ENCODE assay signal across 14 cellular contexts in genomic region chr21:42865361-42866160, GRCh38. TPM values are rescaled to one million over a fixed set of nuclear protein-coding genes. Genes with fewer than 3 reads are reported as not detected.
DNase-seq lines count a peak whose midpoint lies in the region; ATAC-seq and TF ChIP-seq lines count a peak whose summit lies in the region.
"Had no signal": no experiment of that assay in that cellular context is flagged by ENCODE, and none has a peak within 500 bp of the region (broad histone marks: within the 10 kb centered on the region; RNA-seq: fewer than 3 reads in every experiment).

No MANE protein-coding gene starts in this region.

- TF ChIP-seq CTCF in fibroblast of villous mesenchyme (IDR thresholded peaks at IDR 0.05; ENCODE audit: insufficient read depth, low read depth, low read length) = no peak
- TF ChIP-seq CTCF in esophagus muscularis mucosa (IDR thresholded peaks at IDR 0.05) = no peak

- H3K18ac ChIP-seq in neuronal stem cell (ENCODE audit: low read length) = no peak overlapping the region

- H3K4me3 ChIP-seq in BLaER1 treated with 17β-estradiol and CSF1 and Interleukin-3, amounts not matched to agents 10 nM and 100 nM = peak overlapping the region in 4 of 10 experiments; percentile 22 to 40 (median 26); a peak in 3 of 20 replicates
- no peak overlapping the region for H3K4me3 ChIP-seq in fibroblast of villous mesenchyme (ENCODE audit: low read depth, low read length)
- no peak overlapping the region for H3K4me3 ChIP-seq in neuronal stem cell (ENCODE audit: low read length in 2 of 2)
- no peak overlapping the region for H3K4me3 ChIP-seq in esophagus muscularis mucosa
- H3K4me3 ChIP-seq: tibial artery had no signal

- DNase-seq in NCI-H2081 treated with DMSO at 0.1 percent for 48 hours (lab: John Stamatoyannopoulos, UW) (peak; percentile 10), fibroblast of villous mesenchyme (ENCODE audit: low read depth) (peak; percentile 19), neuronal stem cell (ENCODE audit: low spot score) (no peak), AG20443 (ENCODE audit: low spot score) (no peak), esophagus muscularis mucosa (ENCODE audit: extremely low spot score) (no peak)
- DNase-seq in activated CD8-positive, alpha-beta T cell treated with anti-CD3 and anti-CD28 coated beads, Interleukin-2, amount 10 ng/mL, durations not matched to agents 7 days and 5 days = no peak
- DNase-seq: activated B cell treated with CpG ODN at 0.5 μM for 24 hours; activated effector memory CD4-positive, alpha-beta T cell treated with anti-CD3 and anti-CD28 coated beads, Interleukin-2, amount 50 U/mL, for 16 hours; naive B cell; tibial artery had no signal

- H3K27me3 Mint-ChIP-seq in activated CD8-positive, alpha-beta T cell treated with anti-CD3 and anti-CD28 coated beads, Interleukin-2, amount 10 ng/mL, durations not matched to agents 7 days and 5 days (ENCODE audit: low read depth) = no peaks in the 10 kb centered on the region
- H3K27me3 Mint-ChIP-seq: activated B cell treated with CpG ODN at 0.5 μM for 24 hours, naive B cell had no signal

- H4K91ac ChIP-seq in neuronal stem cell (ENCODE audit: low read depth, low read length, poor library complexity) = no peak overlapping the region

- H3K27ac ChIP-seq in BLaER1 treated with 17β-estradiol and CSF1 and Interleukin-3, amounts not matched to agents 10 nM and 100 nM = peak overlapping the region in 8 of 11 experiments; percentile 36 to 66 (median 52); a peak in 15 of 22 replicates
- H3K27ac ChIP-seq in neuronal stem cell (replicated peaks; ENCODE audit: low read length) (no peak overlapping the region), esophagus muscularis mucosa (replicated peaks in 1 of 4) (no peak overlapping the region)
- H3K27ac ChIP-seq: C4-2B, tibial artery had no signal

- TF ChIP-seq EP300 in esophagus muscularis mucosa (IDR thresholded peaks at IDR 0.05) = no peak

- intact Hi-C loops in esophagus muscularis mucosa (cut with DNase I) = no loop called here

- no peak for ATAC-seq in activated CD8-positive, alpha-beta T cell treated with anti-CD3 and anti-CD28 coated beads, Interleukin-2, amount 10 ng/mL, durations not matched to agents 7 days and 5 days
- ATAC-seq in HG03097 (IDR thresholded peaks at IDR 0.05; ENCODE audit: low FRiP score, unreplicated experiment) = no peak

- peak overlapping the region; percentile 74 to 96 (median 85) for H3K4me2 ChIP-seq in BLaER1 treated with 17β-estradiol and CSF1 and Interleukin-3, amounts not matched to agents 10 nM and 100 nM
- H3K4me2 ChIP-seq in neuronal stem cell (ENCODE audit: insufficient read depth, low read length, poor library complexity, severe bottlenecking) = no peak overlapping the region

- peaks cover 51% of the 10 kb centered on the region for H3K36me3 Mint-ChIP-seq in activated CD8-positive, alpha-beta T cell treated with anti-CD3 and anti-CD28 coated beads, Interleukin-2, amount 10 ng/mL, durations not matched to agents 7 days and 5 days (ENCODE audit: low read depth)

- no peaks in the 10 kb centered on the region for H3K27me3 ChIP-seq in BLaER1 treated with 17β-estradiol and CSF1 and Interleukin-3, amounts not matched to agents 10 nM and 100 nM
- H3K27me3 ChIP-seq in neuronal stem cell (ENCODE audit: control insufficient read depth in 3 of 3, insufficient read depth in 3 of 3, low read depth in 1 of 3, low read length in 3 of 3) (no peaks in the 10 kb centered on the region), esophagus muscularis mucosa (no peaks in the 10 kb centered on the region)
- H3K27me3 ChIP-seq: tibial artery had no signal

- H3K9ac ChIP-seq in BLaER1 treated with 17β-estradiol and CSF1 and Interleukin-3, amounts not matched to agents 10 nM and 100 nM = peak overlapping the region in 10 of 11 experiments; percentile 7 to 64 (median 52); a peak in 16 of 22 replicates
- no peak overlapping the region for H3K9ac ChIP-seq in neuronal stem cell (ENCODE audit: low read depth, low read length, poor library complexity)

- H3K14ac ChIP-seq in neuronal stem cell (ENCODE audit: low read length) = peak overlapping the region; percentile 56

- H2AFZ ChIP-seq in neuronal stem cell (ENCODE audit: low read length) = no peak overlapping the region

- H3K4me1 Mint-ChIP-seq in activated CD8-positive, alpha-beta T cell treated with anti-CD3 and anti-CD28 coated beads, Interleukin-2, amount 10 ng/mL, durations not matched to agents 7 days and 5 days (ENCODE audit: low read depth) = peaks cover 13% of the 10 kb centered on the region

- no peak overlapping the region for H4K8ac ChIP-seq in neuronal stem cell (ENCODE audit: low read depth, low read length)

- H3K23ac ChIP-seq in neuronal stem cell (ENCODE audit: low read depth, low read length, poor library complexity) = no peak overlapping the region

- peaks cover 64 to 94% (median 78%) of the 10 kb centered on the region in 11 experiments for H3K36me3 ChIP-seq in BLaER1 treated with 17β-estradiol and CSF1 and Interleukin-3, amounts not matched to agents 10 nM and 100 nM
- H3K36me3 ChIP-seq in neuronal stem cell (replicated peaks in 1 of 2; ENCODE audit: control insufficient read depth in 2 of 2, insufficient read depth in 2 of 2, low read length in 2 of 2) (peaks cover 42 to 86% of the 10 kb centered on the region in 2 donors), esophagus muscularis mucosa (peaks cover 29 to 91% (median 69%) of the 10 kb centered on the region in 4 donors)

- no peaks in the 10 kb centered on the region for H3K9me3 Mint-ChIP-seq in activated CD8-positive, alpha-beta T cell treated with anti-CD3 and anti-CD28 coated beads, Interleukin-2, amount 10 ng/mL, durations not matched to agents 7 days and 5 days (ENCODE audit: insufficient read depth)
- H3K9me3 Mint-ChIP-seq: activated B cell treated with CpG ODN at 0.5 μM for 24 hours, naive B cell had no signal

- no peak overlapping the region for H2AK5ac ChIP-seq in neuronal stem cell (ENCODE audit: low read depth, low read length)

- H3K4me3 Mint-ChIP-seq in activated CD8-positive, alpha-beta T cell treated with anti-CD3 and anti-CD28 coated beads, Interleukin-2, amount 10 ng/mL, durations not matched to agents 7 days and 5 days = no peak overlapping the region
- H3K4me3 Mint-ChIP-seq: activated B cell treated with CpG ODN at 0.5 μM for 24 hours had no signal

- peaks cover 27% of the 10 kb centered on the region for H3K79me1 ChIP-seq in neuronal stem cell (ENCODE audit: low read depth, low read length)

- no peak overlapping the region for H2BK5ac ChIP-seq in neuronal stem cell (ENCODE audit: low read length)

- CTCF ChIA-PET in activated CD8-positive, alpha-beta T cell treated with anti-CD3 and anti-CD28 coated beads, Interleukin-2, amount 10 ng/mL, durations not matched to agents 7 days and 5 days (lab: Charles Lee) = no interaction called here

- H3K4ac ChIP-seq in neuronal stem cell (ENCODE audit: low read length) = peak overlapping the region; percentile 37

- no CpG with 5 or more reads among the region's 24 CpGs for WGBS in neuronal stem cell (ENCODE audit: extremely low coverage in 2 of 2, insufficient read length in 2 of 2, insufficient replicate concordance in 1 of 2), 2 donors
- 86% methylated on average over 16 of the region's 24 CpGs for WGBS in esophagus muscularis mucosa

- no peaks in the 10 kb centered on the region for H3K9me3 ChIP-seq in BLaER1 treated with 17β-estradiol and CSF1 and Interleukin-3, amounts not matched to agents 10 nM and 100 nM (replicated peaks in 1 of 11)
- H3K9me3 ChIP-seq in neuronal stem cell (replicated peaks in 1 of 2; ENCODE audit: control insufficient read depth in 2 of 2, insufficient read depth in 1 of 2, low read depth in 1 of 2, low read length in 2 of 2) (no peaks in the 10 kb centered on the region), esophagus muscularis mucosa (no peaks in the 10 kb centered on the region)
- H3K9me3 ChIP-seq: tibial artery had no signal

- H2BK120ac ChIP-seq in neuronal stem cell (ENCODE audit: low read depth, low read length) = no peak overlapping the region

- no peak overlapping the region for H3K27ac Mint-ChIP-seq in activated CD8-positive, alpha-beta T cell treated with anti-CD3 and anti-CD28 coated beads, Interleukin-2, amount 10 ng/mL, durations not matched to agents 7 days and 5 days
- H3K27ac Mint-ChIP-seq: activated B cell treated with CpG ODN at 0.5 μM for 24 hours had no signal

- no peak for TF ChIP-seq POLR2A in esophagus muscularis mucosa (IDR thresholded peaks at IDR 0.05; ENCODE audit: low read depth)

- no peak overlapping the region for H2BK12ac ChIP-seq in neuronal stem cell (ENCODE audit: low read length)

- peaks cover 15 to 67% (median 52%) of the 10 kb centered on the region in 10 experiments for H3K4me1 ChIP-seq in BLaER1 treated with 17β-estradiol and CSF1 and Interleukin-3, amounts not matched to agents 10 nM and 100 nM
- no peaks in the 10 kb centered on the region for H3K4me1 ChIP-seq in neuronal stem cell (ENCODE audit: control insufficient read depth in 2 of 2, insufficient read depth in 1 of 2, low read depth in 1 of 2, low read length in 2 of 2)
- H3K4me1 ChIP-seq in esophagus muscularis mucosa = peaks cover 0 to 5% (median 0%) of the 10 kb centered on the region in 4 donors
- H3K4me1 ChIP-seq: tibial artery had no signal

- peaks cover 21 to 98% (median 97%) of the 10 kb centered on the region in 11 experiments; a peak in 21 of 22 replicates for H4K20me1 ChIP-seq in BLaER1 treated with 17β-estradiol and CSF1 and Interleukin-3, amounts not matched to agents 10 nM and 100 nM

- POLR2A ChIA-PET in activated CD8-positive, alpha-beta T cell treated with anti-CD3 and anti-CD28 coated beads, Interleukin-2, amount 10 ng/mL, durations not matched to agents 7 days and 5 days (lab: Charles Lee) = no interaction called here

- H2BK15ac ChIP-seq in neuronal stem cell (ENCODE audit: low read length) = no peak overlapping the region

RNA-seq across cellular contexts. Expression of gene WDR4, which starts 13.8 kb away (rescaled TPM):
- total RNA-seq in fibroblast of villous mesenchyme = 14.2 and 15.1 TPM in 2 replicates
- 6.2 TPM for polyA plus RNA-seq in neuronal stem cell (2013, experiment 1 of 2)
- polyA plus RNA-seq in neuronal stem cell (2013, experiment 2 of 2) = 6.2 TPM
- 10 to 100 TPM; 35.6 to 40.9 TPM for total RNA-seq in activated CD8-positive, alpha-beta T cell treated with anti-CD3 and anti-CD28 coated beads, Interleukin-2, amount 10 ng/mL, durations not matched to agents 7 days and 5 days
- total RNA-seq in esophagus muscularis mucosa = 10 to 100 TPM in 1 of 4 donors, 1 to 10 TPM in 3; 5.8 to 10.1 (median 7.0) TPM

RNA-seq across cellular contexts. Expression of gene NDUFV3, which starts 27.5 kb away (rescaled TPM):
- total RNA-seq in fibroblast of villous mesenchyme (44.0 and 61.8 TPM in 2 replicates), esophagus muscularis mucosa (100 to 1,000 TPM in 1 of 4 donors, 10 to 100 TPM in 3; 56.7 to 102 (median 74.1) TPM)
- 25.5 TPM for polyA plus RNA-seq in neuronal stem cell (2013, experiment 1 of 2)
- 25.6 TPM for polyA plus RNA-seq in neuronal stem cell (2013, experiment 2 of 2)
- 10 to 100 TPM; 27.7 to 28.1 TPM for total RNA-seq in activated CD8-positive, alpha-beta T cell treated with anti-CD3 and anti-CD28 coated beads, Interleukin-2, amount 10 ng/mL, durations not matched to agents 7 days and 5 days

RNA-seq across cellular contexts. Expression of gene ERVH48-1, which starts 59.9 kb away (rescaled TPM):
- total RNA-seq in fibroblast of villous mesenchyme = under 0.01 TPM in 1 of 2 replicates, not detected in the other
- 0.10 TPM for polyA plus RNA-seq in neuronal stem cell (2013, experiment 1 of 2)
- polyA plus RNA-seq in neuronal stem cell (2013, experiment 2 of 2) = 0.12 TPM
- under 1 TPM in 1 of 2 experiments, not detected in 1; 0.13 TPM for total RNA-seq in activated CD8-positive, alpha-beta T cell treated with anti-CD3 and anti-CD28 coated beads, Interleukin-2, amount 10 ng/mL, durations not matched to agents 7 days and 5 days
- not detected for total RNA-seq in esophagus muscularis mucosa
- total RNA-seq: activated B cell treated with CpG ODN at 0.5 μM for 24 hours, RPMI7951 had no signal

Comparison
In these comparisons a context has a peak if more than half of its experiments do, and no peak if none do; other contexts are left out.
1. H3K27ac ChIP-seq: peak in BLaER1 treated with 17β-estradiol and CSF1 and Interleukin-3, amounts not matched to agents 10 nM and 100 nM (8 of 11); none in neuronal stem cell (single experiment) and esophagus muscularis mucosa (0 of 4).
2. DNase-seq: peak in NCI-H2081 treated with DMSO at 0.1 percent for 48 hours (single experiment) and fibroblast of villous mesenchyme (single experiment); none in neuronal stem cell (single experiment), activated CD8-positive, alpha-beta T cell treated with anti-CD3 and anti-CD28 coated beads, Interleukin-2, amount 10 ng/mL, durations not matched to agents 7 days and 5 days (single experiment), AG20443 (single experiment) and esophagus muscularis mucosa (single experiment).